Comparison of ENCODE assay signal across 8 cellular contexts in the genomic region with DNA sequence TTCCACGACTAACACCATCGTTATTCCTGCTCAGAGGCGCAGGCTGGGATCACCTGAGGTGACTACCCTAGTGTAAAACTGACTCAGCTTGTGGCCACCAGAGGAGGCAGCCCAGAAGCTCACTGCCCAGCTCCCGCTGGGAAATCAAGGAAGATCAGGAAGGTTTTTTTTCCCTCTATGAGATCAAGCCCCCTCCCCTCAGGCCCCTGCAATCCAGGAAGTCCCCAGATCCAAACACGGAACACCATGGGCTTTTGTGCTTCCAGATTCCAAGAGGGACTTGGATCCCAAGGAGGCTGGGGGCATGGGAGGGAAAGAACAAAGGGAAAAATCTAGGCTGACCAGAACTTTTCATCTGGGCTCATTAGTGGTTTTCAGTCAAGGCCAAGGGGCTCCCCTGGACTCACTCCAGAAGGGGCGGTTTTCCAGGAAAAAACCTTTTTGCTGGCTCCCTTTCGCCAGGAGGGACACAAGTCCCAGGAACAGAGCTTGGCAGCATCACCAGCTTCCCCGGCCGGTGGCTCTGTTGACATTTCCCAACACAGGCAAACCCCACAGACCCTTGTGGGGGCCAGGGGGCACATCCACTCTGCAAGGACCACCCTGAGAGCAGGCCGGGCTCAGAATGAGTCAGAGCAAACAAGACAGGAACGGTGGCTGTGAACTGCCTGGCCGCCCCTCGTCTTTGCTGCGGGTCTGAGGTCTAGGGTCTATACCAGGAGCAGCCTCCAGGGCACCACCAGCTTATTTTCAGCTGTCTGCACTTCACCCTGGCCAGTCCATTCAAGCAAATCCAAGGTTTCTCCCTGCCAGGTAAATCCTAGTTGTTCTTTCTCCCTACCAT. TPM values are rescaled to one million over a fixed set of nuclear protein-coding genes. Genes with fewer than 3 reads are reported as not detected.
DNase-seq lines count a peak whose midpoint lies in the region; ATAC-seq and TF ChIP-seq lines count a peak whose summit lies in the region.

No MANE protein-coding gene starts in this region.

- peak overlapping the region; percentile 75 for H3K4me2 ChIP-seq in fibroblast of lung (ENCODE audit: extremely low read depth, insufficient read depth, low read length)

- peak overlapping the region; percentile 90 to 95 (median 92) for H3K27ac Mint-ChIP-seq in CD4-positive, alpha-beta memory T cell

- intact Hi-C loops in CD4-positive, alpha-beta memory T cell (cut with micrococcal nuclease) = no loop called here

- POLR2A ChIA-PET in CD4-positive, alpha-beta memory T cell (lab: Charles Lee; ENCODE audit: partially characterized antibody) = interaction anchor here (0.6 to 59.9 kb wide), 8 partner anchors 9 to 131 kb away, joined by 3 to 2535 read pairs (median 5); partner anchors contain the start of genes MYH9 and TXN2

- peaks cover 94% of the 10 kb centered on the region for H3K4me1 ChIP-seq in CD4-positive, alpha-beta memory T cell (ENCODE audit: insufficient read depth, low read length)
- peaks cover 42% of the 10 kb centered on the region for H3K4me1 ChIP-seq in fibroblast of lung (ENCODE audit: control insufficient read depth, extremely low read depth, insufficient read depth, low read length)
- H3K4me1 ChIP-seq in BE2C = no peaks in the 10 kb centered on the region

- H3K4me3 Mint-ChIP-seq in CD4-positive, alpha-beta memory T cell = peak overlapping the region in 7 of 8 donors; percentile 62 to 89 (median 66)

- peaks cover 17 to 52% of the 10 kb centered on the region in 2 donors for H3K36me3 Mint-ChIP-seq in CD4-positive, alpha-beta memory T cell

- H3K27me3 ChIP-seq in CD4-positive, alpha-beta memory T cell (ENCODE audit: insufficient read depth, low read length) = no peaks in the 10 kb centered on the region
- no peaks in the 10 kb centered on the region for H3K27me3 ChIP-seq in fibroblast of lung (ENCODE audit: control insufficient read depth, insufficient read depth, low read length)
- no peaks in the 10 kb centered on the region for H3K27me3 ChIP-seq in BE2C

- H3K36me3 ChIP-seq in CD4-positive, alpha-beta memory T cell (ENCODE audit: insufficient read depth, low read length) = peaks cover 35% of the 10 kb centered on the region
- H3K36me3 ChIP-seq in fibroblast of lung (ENCODE audit: control insufficient read depth, insufficient read depth, low read length) (peaks cover 8% of the 10 kb centered on the region), BE2C (peaks cover 11% of the 10 kb centered on the region)

- peak overlapping the region; percentile 39 for H3K9ac ChIP-seq in fibroblast of lung (ENCODE audit: insufficient read depth, low read length)

- no peaks in the 10 kb centered on the region for H3K27me3 Mint-ChIP-seq in CD4-positive, alpha-beta memory T cell

- peaks cover 65 to 95% (median 79%) of the 10 kb centered on the region in 4 donors for H3K4me1 Mint-ChIP-seq in CD4-positive, alpha-beta memory T cell

- ATAC-seq in SK-N-SH treated with all-trans-retinoic acid at 6 μM for 48 hours = peak; percentile 22
- ATAC-seq in GM21529 (IDR thresholded peaks at IDR 0.05; ENCODE audit: unreplicated experiment) = no peak

- H3K4me3 ChIP-seq in CD4-positive, alpha-beta memory T cell (ENCODE audit: low read length in 2 of 2) = no peak overlapping the region
- H3K4me3 ChIP-seq in fibroblast of lung (replicated peaks in 1 of 4; ENCODE audit: control extremely low read depth in 1 of 4, insufficient read depth in 1 of 4, low read depth in 3 of 4, low read length in 4 of 4) (peak overlapping the region in 1 of 4 experiments; percentile 27), BE2C (ENCODE audit: low read depth, low read length) (no peak overlapping the region)

- peak in 1 of 2 donors; percentile 33 for TF ChIP-seq CTCF in fibroblast of lung (conservative IDR thresholded peaks at IDR 0.05 in 1 of 2, IDR thresholded peaks at IDR 0.05 in 1 of 2; ENCODE audit: low read depth in 1 of 2, low read length in 2 of 2)
- TF ChIP-seq CTCF in BE2C (IDR thresholded peaks at IDR 0.05; ENCODE audit: low read depth, low read length) = no peak

- H3K9me3 ChIP-seq in CD4-positive, alpha-beta memory T cell (ENCODE audit: control insufficient read depth in 1 of 2, low read length in 2 of 2) = no peaks in the 10 kb centered on the region
- H3K9me3 ChIP-seq in fibroblast of lung (ENCODE audit: control insufficient read depth, insufficient read depth, low read depth, low read length) (no peaks in the 10 kb centered on the region), BE2C (no peaks in the 10 kb centered on the region)

- no peak overlapping the region for H2AFZ ChIP-seq in fibroblast of lung (ENCODE audit: low read length)

- CTCF ChIA-PET in CD4-positive, alpha-beta memory T cell (lab: Charles Lee; ENCODE audit: partially characterized antibody) = interaction anchor here (1.2 to 3.0 kb wide), 4 partner anchors 11 to 120 kb away, joined by 3 to 9 read pairs (median 5); no protein-coding TSS in a partner anchor

- in situ Hi-C loops in G401 (cut with HindIII; ENCODE audit: low sequenced_read_pairs) = no loop called here

- H3K9me3 Mint-ChIP-seq in CD4-positive, alpha-beta memory T cell = peaks cover 0 to 6% (median 0%) of the 10 kb centered on the region in 8 donors

- peaks cover 97% of the 10 kb centered on the region for H3K79me2 ChIP-seq in fibroblast of lung (ENCODE audit: control insufficient read depth, insufficient read depth, low read length)

- peaks cover 5% of the 10 kb centered on the region for H4K20me1 ChIP-seq in fibroblast of lung (ENCODE audit: control insufficient read depth, extremely low read depth, insufficient read depth, low read length)

- peak overlapping the region; percentile 64 for H3K27ac ChIP-seq in CD4-positive, alpha-beta memory T cell (ENCODE audit: low read depth, low read length)
- H3K27ac ChIP-seq in fibroblast of lung (ENCODE audit: insufficient read depth, low read length) = peak overlapping the region; percentile 93

- DNase-seq in CD4-positive, alpha-beta memory T cell = peak in 1 of 5 donors; percentile 39
- DNase-seq in fibroblast of lung (ENCODE audit: low read depth in 2 of 2) (peak; percentile 82 to 86), pons (ENCODE audit: low spot score) (peak; percentile 55), BE2C (no peak), G401 (ENCODE audit: low spot score) (no peak)
- DNase-seq in stimulated activated CD4-positive, alpha-beta T cell treated with anti-CD3 and anti-CD28 coated beads, Interleukin-2, amount 100 ng/mL, for 24 hours = no peak

TF ChIP-seq in SK-N-SH treated with all-trans-retinoic acid at 6 μM for 48 hours, 23 proteins besides CTCF, POLR2A, EP300 and RAD21 (continues in another document):
- TF ChIP-seq ZNF565 (CRISPR knock-in tag; conservative IDR thresholded peaks at IDR 0.05; ENCODE audit: low read depth) = no peak
- no peak for TF ChIP-seq SNAI2 (CRISPR knock-in tag; IDR thresholded peaks at IDR 0.05)
- TF ChIP-seq, protein P1, sequence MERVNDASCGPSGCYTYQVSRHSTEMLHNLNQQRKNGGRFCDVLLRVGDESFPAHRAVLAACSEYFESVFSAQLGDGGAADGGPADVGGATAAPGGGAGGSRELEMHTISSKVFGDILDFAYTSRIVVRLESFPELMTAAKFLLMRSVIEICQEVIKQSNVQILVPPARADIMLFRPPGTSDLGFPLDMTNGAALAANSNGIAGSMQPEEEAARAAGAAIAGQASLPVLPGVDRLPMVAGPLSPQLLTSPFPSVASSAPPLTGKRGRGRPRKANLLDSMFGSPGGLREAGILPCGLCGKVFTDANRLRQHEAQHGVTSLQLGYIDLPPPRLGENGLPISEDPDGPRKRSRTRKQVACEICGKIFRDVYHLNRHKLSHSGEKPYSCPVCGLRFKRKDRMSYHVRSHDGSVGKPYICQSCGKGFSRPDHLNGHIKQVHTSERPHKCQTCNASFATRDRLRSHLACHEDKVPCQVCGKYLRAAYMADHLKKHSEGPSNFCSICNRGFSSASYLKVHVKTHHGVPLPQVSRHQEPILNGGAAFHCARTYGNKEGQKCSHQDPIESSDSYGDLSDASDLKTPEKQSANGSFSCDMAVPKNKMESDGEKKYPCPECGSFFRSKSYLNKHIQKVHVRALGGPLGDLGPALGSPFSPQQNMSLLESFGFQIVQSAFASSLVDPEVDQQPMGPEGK (CRISPR knock-in tag; IDR thresholded peaks at IDR 0.05; ENCODE audit: borderline replicate concordance) = no peak
- TF ChIP-seq, protein P2, sequence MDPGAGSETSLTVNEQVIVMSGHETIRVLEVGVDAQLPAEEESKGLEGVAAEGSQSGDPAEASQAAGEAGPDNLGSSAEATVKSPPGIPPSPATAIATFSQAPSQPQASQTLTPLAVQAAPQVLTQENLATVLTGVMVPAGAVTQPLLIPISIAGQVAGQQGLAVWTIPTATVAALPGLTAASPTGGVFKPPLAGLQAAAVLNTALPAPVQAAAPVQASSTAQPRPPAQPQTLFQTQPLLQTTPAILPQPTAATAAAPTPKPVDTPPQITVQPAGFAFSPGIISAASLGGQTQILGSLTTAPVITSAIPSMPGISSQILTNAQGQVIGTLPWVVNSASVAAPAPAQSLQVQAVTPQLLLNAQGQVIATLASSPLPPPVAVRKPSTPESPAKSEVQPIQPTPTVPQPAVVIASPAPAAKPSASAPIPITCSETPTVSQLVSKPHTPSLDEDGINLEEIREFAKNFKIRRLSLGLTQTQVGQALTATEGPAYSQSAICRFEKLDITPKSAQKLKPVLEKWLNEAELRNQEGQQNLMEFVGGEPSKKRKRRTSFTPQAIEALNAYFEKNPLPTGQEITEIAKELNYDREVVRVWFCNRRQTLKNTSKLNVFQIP (CRISPR knock-in tag; IDR thresholded peaks at IDR 0.05; ENCODE audit: borderline replicate concordance, low read depth) = no peak
- no peak for TF ChIP-seq OSR1 (CRISPR knock-in tag; IDR thresholded peaks at IDR 0.05)
- TF ChIP-seq TCF4 (CRISPR knock-in tag; IDR thresholded peaks at IDR 0.05; ENCODE audit: borderline replicate concordance) = no peak
- no peak for TF ChIP-seq ZNF70 (CRISPR knock-in tag; IDR thresholded peaks at IDR 0.05)
- no peak for TF ChIP-seq ZNF8 (CRISPR knock-in tag; IDR thresholded peaks at IDR 0.05)
- no peak for TF ChIP-seq ZFP30 (CRISPR knock-in tag; IDR thresholded peaks at IDR 0.05)
- TF ChIP-seq BACH2 (CRISPR knock-in tag; IDR thresholded peaks at IDR 0.05; ENCODE audit: borderline replicate concordance) = no peak
- TF ChIP-seq ISL1 (CRISPR knock-in tag; IDR thresholded peaks at IDR 0.05) = no peak
- TF ChIP-seq RARB (CRISPR knock-in tag; IDR thresholded peaks at IDR 0.05) = no peak

RNA-seq across cellular contexts. Expression of gene MYH9, which starts 36.8 kb away (rescaled TPM):
- total RNA-seq in CD4-positive, alpha-beta memory T cell = 100 to 1,000 TPM; 717 to 734 TPM
- polyA plus RNA-seq in CD4-positive, alpha-beta memory T cell = 100 to 1,000 TPM in 1 of 2 donors, 10 to 100 TPM in 1; 17.3 to 476 TPM
- total RNA-seq in fibroblast of lung = 562 and 796 TPM in 2 replicates
- 413 and 677 TPM in 2 replicates for polyA plus RNA-seq in fibroblast of lung
- 611 and 1,244 TPM in 2 replicates for polyA plus RNA-seq in fibroblast of lung (2012)
- 1,141 and 2,569 TPM in 2 replicates for polyA minus RNA-seq in fibroblast of lung (ENCODE audit: low replicate concordance)
- polyA plus RNA-seq in BE2C (2012; ENCODE audit: insufficient read depth, insufficient read length, low read depth) = 101 TPM
- 153 and 185 TPM in 2 replicates for total RNA-seq in G401 (2014; rRNA removed; shearing (Covaris generic))

Comparison
In these comparisons a context has a peak if more than half of its experiments do, and no peak if none do; other contexts are left out.
1. DNase-seq: peak in fibroblast of lung (2 of 2) and pons (single experiment); none in BE2C (single experiment), stimulated activated CD4-positive, alpha-beta T cell treated with anti-CD3 and anti-CD28 coated beads, Interleukin-2, amount 100 ng/mL, for 24 hours (0 of 2) and G401 (single experiment).